8 cellular contexts compared by ENCODE assay signal in genomic region chr10:97425964-97426775, GRCh38. TPM values are rescaled to one million over a fixed set of nuclear protein-coding genes. Genes with fewer than 3 reads are reported as not detected.
DNase-seq lines count a peak whose midpoint lies in the region; ATAC-seq and TF ChIP-seq lines count a peak whose summit lies in the region.

Gene PGAM1, plus strand, starts transcription at chr10:97426191. Its CDS starts 117 bp downstream, at chr10:97426308.

- TF ChIP-seq CTCF in PC-3 (conservative IDR thresholded peaks at IDR 0.05; ENCODE audit: low read depth, low read length) = peak; percentile 50

- no peaks in the 10 kb centered on the region for H3K9me3 ChIP-seq in PC-3 (ENCODE audit: low read length)
- H3K9me3 ChIP-seq in muscle layer of colon (ENCODE audit: low read length) = no peaks in the 10 kb centered on the region

- peaks cover 54% of the 10 kb centered on the region for H3K79me2 ChIP-seq in PC-3 (ENCODE audit: low read length)

- H2AFZ ChIP-seq in PC-3 (ENCODE audit: low read length) = peak within 1 kb of the TSS; percentile 91

- peak within 1 kb of the TSS; percentile 33 for H3K27ac ChIP-seq in PC-3 (ENCODE audit: low read length)
- peak within 1 kb of the TSS; percentile 87 for H3K27ac ChIP-seq in muscle layer of colon (ENCODE audit: low read depth, low read length)

- TF ChIP-seq POLR2A in erythroblast (IDR thresholded peaks at IDR 0.05; ENCODE audit: low read length) = peak; percentile 76

- H3K4me2 ChIP-seq in PC-3 (ENCODE audit: low read length) = peak within 1 kb of the TSS; percentile 92

- H3K4me1 ChIP-seq in PC-3 (ENCODE audit: insufficient read depth, low read length) = peaks cover 15% of the 10 kb centered on the region
- H3K4me1 ChIP-seq in muscle layer of colon (ENCODE audit: insufficient read depth, low read length) = peaks cover 21% of the 10 kb centered on the region

- POLR2A ChIA-PET in PC-3 (lab: Charles Lee; ENCODE audit: unreplicated experiment) = no interaction called here

- H4K20me1 ChIP-seq in PC-3 (ENCODE audit: low read length) = peaks cover 25% of the 10 kb centered on the region

- H3K27me3 ChIP-seq in PC-3 (ENCODE audit: low read length) (no peaks in the 10 kb centered on the region), muscle layer of colon (ENCODE audit: control insufficient read depth in 1 of 2, insufficient read depth in 2 of 2, low read length in 2 of 2) (no peaks in the 10 kb centered on the region)

- H3K9ac ChIP-seq in PC-3 (ENCODE audit: low read length) (peak within 1 kb of the TSS; percentile 95), muscle layer of colon (ENCODE audit: low read length) (peak within 1 kb of the TSS; percentile 68)

- DNase-seq in DMS53 (lab: John Stamatoyannopoulos, UW) (peak; percentile 98), PC-3 (peak; percentile 94), erythroblast (lab: John Stamatoyannopoulos, UW) (peak; percentile 97 to 98)
- peak; percentile 96 for DNase-seq in Jurkat, Clone E6-1 (ENCODE audit: low read depth, low spot score)
- peak; percentile 97 for DNase-seq in activated T-cell treated with anti-CD3 and anti-CD28 coated beads, Interleukin-2, amount 50 U/mL, for 1 hour
- DNase-seq in stimulated activated CD8-positive, alpha-beta memory T cell treated with anti-CD3 and anti-CD28 coated beads, Interleukin-7, amount 100 ng/mL, for 24 hours (ENCODE audit: low read depth) = peak; percentile 86

- ATAC-seq in GM21619 (IDR thresholded peaks at IDR 0.05; ENCODE audit: unreplicated experiment) = peak; percentile 83
- ATAC-seq in PC-3 = peak; percentile 84

- intact Hi-C loops in PC-3 (cut with micrococcal nuclease) = loop anchor here (2.0 kb wide), 1 partner anchor 19 kb away; no protein-coding TSS in a partner anchor

- TSS peak; percentile 49 for BruUV-seq in PC-3 (replicated peaks; lab: Mats Ljungman, UMichigan)

- no peaks in the 10 kb centered on the region for H3F3A ChIP-seq in PC-3 (ENCODE audit: low read length, unreplicated experiment)

- H3K36me3 ChIP-seq in PC-3 (ENCODE audit: low read depth, low read length) (peaks cover 30% of the 10 kb centered on the region), muscle layer of colon (ENCODE audit: insufficient read depth, low read length) (peaks cover 7% of the 10 kb centered on the region)

- peak within 1 kb of the TSS; percentile 97 for H3K4me3 ChIP-seq in Jurkat, Clone E6-1 (ENCODE audit: low read length)
- H3K4me3 ChIP-seq in PC-3 (ENCODE audit: low read length) = peak within 1 kb of the TSS; percentile 96
- peak within 1 kb of the TSS; percentile 87 to 88 for H3K4me3 ChIP-seq in muscle layer of colon (ENCODE audit: low read depth in 1 of 2, low read length in 2 of 2)

- no peaks in the 10 kb centered on the region for H3K9me2 ChIP-seq in PC-3 (replicated peaks; ENCODE audit: low read length)

- CTCF ChIA-PET in PC-3 (lab: Charles Lee) = interaction anchor here (0.7 kb wide), 1 partner anchor 89 kb away, joined by 3 read pairs; no protein-coding TSS in a partner anchor

RNA-seq across cellular contexts. Expression of gene PGAM1, which starts in this region (rescaled TPM):
- polyA plus RNA-seq in Jurkat, Clone E6-1 (2012; ENCODE audit: insufficient read depth, insufficient read length) = 551 TPM
- total RNA-seq in PC-3 (2014; rRNA removed) = 591 and 661 TPM in 2 replicates

Comparison
In these comparisons a context has a peak if more than half of its experiments do, and no peak if none do; other contexts are left out.
1. Peak in every context shown above with its lines: DNase-seq, ATAC-seq, H3K4me3 ChIP-seq and H3K27ac ChIP-seq.